ENCODE assay signal across 9 cellular contexts in the genomic region with DNA sequence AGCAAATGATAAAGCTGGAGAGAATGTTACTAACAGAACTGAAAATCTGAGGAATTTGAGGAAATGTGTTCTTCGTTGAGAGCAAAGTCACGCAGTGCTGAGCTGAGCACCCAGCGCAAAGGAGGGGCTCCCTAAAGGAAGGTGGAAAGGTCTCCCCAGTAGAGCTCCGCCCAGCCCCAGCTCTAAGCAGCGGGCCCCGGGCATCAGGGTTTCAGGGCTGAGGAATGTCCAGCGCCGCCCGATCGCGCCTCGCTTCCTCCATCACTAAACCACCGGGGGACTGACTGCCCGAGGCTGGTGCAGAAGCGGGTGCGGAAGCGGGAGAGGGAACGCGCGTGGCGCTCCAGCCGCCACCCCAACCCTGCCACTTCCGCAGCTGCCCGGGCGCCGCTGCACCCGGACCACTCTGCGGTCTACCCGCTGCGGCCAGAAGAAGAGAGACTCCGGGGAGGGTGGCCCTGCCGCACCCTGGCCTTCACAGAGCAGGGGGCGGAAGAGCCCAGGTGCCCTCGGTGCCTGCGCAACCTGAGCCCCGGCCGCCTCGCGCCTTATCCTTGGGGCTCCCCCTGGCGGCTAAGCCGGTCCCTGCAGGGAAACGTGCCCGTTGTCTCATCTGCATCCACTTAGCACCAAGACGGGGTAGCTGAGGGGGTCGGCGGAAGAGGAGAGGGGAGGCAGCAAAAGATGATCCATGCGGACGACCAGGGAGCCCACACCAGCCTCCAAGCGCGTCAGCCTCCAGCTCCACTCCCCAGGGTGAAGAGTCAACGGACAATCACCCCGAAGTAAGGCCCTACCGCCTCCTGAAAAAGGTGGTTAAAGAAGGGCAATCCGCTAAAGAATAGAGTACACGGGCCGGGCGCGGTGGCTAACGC. TPM values are rescaled to one million over a fixed set of nuclear protein-coding genes. Genes with fewer than 3 reads are reported as not detected.
A peak's percentile ranks its signal among the peaks of the same experiment; 100 is the strongest.
DNase-seq lines count a peak whose midpoint lies in the region; ATAC-seq, FAIRE-seq and TF ChIP-seq lines count a peak whose summit lies in the region.
"Had no signal": no experiment of that assay in that cellular context is flagged by ENCODE, and none has a peak within 500 bp of the region (broad histone marks: within the 10 kb centered on the region; RNA-seq: fewer than 3 reads in every experiment).

No MANE protein-coding gene starts in this region.

- CTCF ChIA-PET in Calu3 (lab: Charles Lee): interaction anchor here (0.5 to 1.6 kb wide), 6 partner anchors 43 to 411 kb away, joined by 3 to 5 read pairs (median 4); a partner anchor contains a TSS

- peak; percentile 68 for ATAC-seq in GM21367 (IDR thresholded peaks at IDR 0.05; ENCODE audit: unreplicated experiment)

- H3K4ac ChIP-seq in neuronal stem cell (ENCODE audit: low read length): no peak overlapping the region

- BruUV-seq in Calu3 (replicated peaks; lab: Mats Ljungman, UMichigan): no TSS peak

- no peak overlapping the region for H2BK12ac ChIP-seq in neuronal stem cell (ENCODE audit: low read length)

- no CpG with 5 or more reads among the region's 59 CpGs for WGBS in neuronal stem cell (ENCODE audit: extremely low coverage in 2 of 2, insufficient read length in 2 of 2, insufficient replicate concordance in 1 of 2), 2 donors

- no peak overlapping the region for H2BK5ac ChIP-seq in neuronal stem cell (ENCODE audit: low read length)

- no peak for FAIRE-seq in frontal cortex (lab: Jason Lieb, UNC)

- no peak overlapping the region for H2AK5ac ChIP-seq in neuronal stem cell (ENCODE audit: low read depth, low read length)

- peak overlapping the region; percentile 93 for H3K18ac ChIP-seq in neuronal stem cell (ENCODE audit: low read length)

- peaks cover 5% of the 10 kb centered on the region for H3K36me3 Mint-ChIP-seq in Calu3 (ENCODE audit: insufficient read depth, unreplicated experiment)

- H3K4me3 Mint-ChIP-seq in Calu3 (ENCODE audit: low read depth, unreplicated experiment): peak overlapping the region; percentile 71

- peak overlapping the region; percentile 32 for H3K23ac ChIP-seq in neuronal stem cell (ENCODE audit: low read depth, low read length, poor library complexity)

- H3K27me3 Mint-ChIP-seq in Calu3 (ENCODE audit: unreplicated experiment): peaks cover 18% of the 10 kb centered on the region

- peak overlapping the region; percentile 57 for H3K14ac ChIP-seq in neuronal stem cell (ENCODE audit: low read length)

- H2BK15ac ChIP-seq in neuronal stem cell (ENCODE audit: low read length): no peak overlapping the region

- no peak overlapping the region for H4K91ac ChIP-seq in neuronal stem cell (ENCODE audit: low read depth, low read length, poor library complexity)

- H3K27ac Mint-ChIP-seq in Calu3 (ENCODE audit: unreplicated experiment): no peak overlapping the region

- no peak overlapping the region for H2BK120ac ChIP-seq in neuronal stem cell (ENCODE audit: low read depth, low read length)

- intact Hi-C loops in Calu3 (cut with micrococcal nuclease; ENCODE audit: unreplicated experiment): loop anchor here (2.0 kb wide), 3 partner anchors 77 to 133 kb away; a partner anchor contains a TSS

- TF ChIP-seq POLR2A in Raji (IDR thresholded peaks at IDR 0.05; ENCODE audit: insufficient read depth, low read depth, low read length): peak; percentile 51

- H3K36me3 ChIP-seq in KOPT-K1 (ENCODE audit: insufficient read depth, low read length) (no peaks in the 10 kb centered on the region), neuronal stem cell (replicated peaks in 1 of 2; ENCODE audit: control insufficient read depth in 2 of 2, insufficient read depth in 2 of 2, low read length in 2 of 2) (no peaks in the 10 kb centered on the region)

- peak overlapping the region; percentile 45 to 86 for H3K4me3 ChIP-seq in neuronal stem cell (ENCODE audit: low read length in 2 of 2)

- no peaks in the 10 kb centered on the region for H3K9me3 Mint-ChIP-seq in Calu3 (ENCODE audit: low read depth, unreplicated experiment)

- peak; percentile 89 for DNase-seq in Calu3
- peak; percentile 95 for DNase-seq in activated gamma-delta T cell treated with Interleukin-2 at 50 U/mL for 16 hours
- DNase-seq in frontal cortex (ENCODE audit: low spot score in 2 of 2): peak; percentile 77 to 83
- DNase-seq in neuronal stem cell (ENCODE audit: low spot score): peak; percentile 82
- peak in 44 of 49 donors; percentile 9 to 86 (median 60) for DNase-seq in substantia nigra (lab: John Stamatoyannopoulos, UW)

- no peaks in the 10 kb centered on the region for H3K4me1 Mint-ChIP-seq in Calu3 (ENCODE audit: low read depth, unreplicated experiment)

- H3K4me2 ChIP-seq in neuronal stem cell (ENCODE audit: insufficient read depth, low read length, poor library complexity, severe bottlenecking): peak overlapping the region; percentile 100

- H3K9ac ChIP-seq in neuronal stem cell (ENCODE audit: low read depth, low read length, poor library complexity): peak overlapping the region; percentile 73

- peak overlapping the region; percentile 100 for H2AFZ ChIP-seq in neuronal stem cell (ENCODE audit: low read length)

- no peak overlapping the region for H4K8ac ChIP-seq in neuronal stem cell (ENCODE audit: low read depth, low read length)

- peaks cover 0 to 6% (median 5%) of the 10 kb centered on the region in 3 experiments for H3K27me3 ChIP-seq in neuronal stem cell (ENCODE audit: control insufficient read depth in 3 of 3, insufficient read depth in 3 of 3, low read depth in 1 of 3, low read length in 3 of 3)

- H3K27ac ChIP-seq in KOPT-K1 (ENCODE audit: low read depth, low read length, poor library complexity, severe bottlenecking): peak overlapping the region; percentile 11
- H3K27ac ChIP-seq in neuronal stem cell (replicated peaks; ENCODE audit: low read length): no peak overlapping the region
- peak overlapping the region; percentile 58 for H3K27ac ChIP-seq in substantia nigra (ENCODE audit: low read depth, low read length, poor library complexity, severe bottlenecking)

- H3K79me1 ChIP-seq in neuronal stem cell (ENCODE audit: low read depth, low read length): no peaks in the 10 kb centered on the region

- H3K9me3 ChIP-seq in KOPT-K1 (ENCODE audit: insufficient read depth, low read length, poor library complexity, severe bottlenecking) (no peaks in the 10 kb centered on the region), neuronal stem cell (replicated peaks in 1 of 2; ENCODE audit: control insufficient read depth in 2 of 2, insufficient read depth in 1 of 2, low read depth in 1 of 2, low read length in 2 of 2) (no peaks in the 10 kb centered on the region)

- TF ChIP-seq CTCF in Calu3 (IDR thresholded peaks at IDR 0.05; ENCODE audit: unreplicated experiment): peak; percentile 76

- H3K4me1 ChIP-seq in neuronal stem cell (ENCODE audit: control insufficient read depth in 2 of 2, insufficient read depth in 1 of 2, low read depth in 1 of 2, low read length in 2 of 2): peaks cover 0 to 2% of the 10 kb centered on the region in 2 donors

RNA-seq across cellular contexts. Expression of a gene that starts 12.4 kb away (rescaled TPM):
- total RNA-seq in Calu3 (2022) (not detected in 2 replicates), frontal cortex (under 0.01 TPM)
- 0.14 TPM for polyA plus RNA-seq in neuronal stem cell (2013, experiment 1 of 2)
- 0.19 TPM for polyA plus RNA-seq in neuronal stem cell (2013, experiment 2 of 2)
- total RNA-seq: subcutaneous adipose tissue had no signal

RNA-seq across cellular contexts. Expression of a gene that starts 48.8 kb away (rescaled TPM):
- total RNA-seq in Calu3 (2022) (not detected in 2 replicates), frontal cortex (under 0.01 TPM)
- not detected for polyA plus RNA-seq in neuronal stem cell (2013, experiment 1 of 2)
- not detected for polyA plus RNA-seq in neuronal stem cell (2013, experiment 2 of 2)

RNA-seq across cellular contexts. Expression of a gene that starts 58.0 kb away (rescaled TPM):
- total RNA-seq in Calu3 (2022): 21.8 and 28.2 TPM in 2 replicates
- total RNA-seq in frontal cortex: 25.3 TPM
- 43.2 TPM for polyA plus RNA-seq in neuronal stem cell (2013, experiment 1 of 2)
- polyA plus RNA-seq in neuronal stem cell (2013, experiment 2 of 2): 42.1 TPM

RNA-seq across cellular contexts. Expression of a gene that starts 58.3 kb away (rescaled TPM):
- total RNA-seq in Calu3 (2022) (87.8 and 106 TPM in 2 replicates), frontal cortex (14.3 TPM)
- 160 TPM for polyA plus RNA-seq in neuronal stem cell (2013, experiment 1 of 2)
- 156 TPM for polyA plus RNA-seq in neuronal stem cell (2013, experiment 2 of 2)
